Comparison of ENCODE assay signal across 20 cellular contexts in genomic region chr16:76681296-76681695, GRCh38.
A peak's percentile ranks its signal among the peaks of the same experiment; 100 is the strongest.
DNase-seq lines count a peak whose midpoint lies in the region; TF ChIP-seq lines count a peak whose summit lies in the region.
"Had no signal": no experiment of that assay in that cellular context is flagged by ENCODE, and none has a peak within 500 bp of the region (broad histone marks: within the 10 kb centered on the region; RNA-seq: fewer than 3 reads in every experiment).

No MANE protein-coding gene starts in this region.

- CTCF ChIA-PET in mammary epithelial cell (lab: Charles Lee; ENCODE audit: low non-redundant PET) = no interaction called here

- H3K4me3 ChIP-seq in mammary epithelial cell (replicated peaks in 1 of 3; ENCODE audit: insufficient read depth in 1 of 3, low read depth in 2 of 3, low read length in 3 of 3) (no peak overlapping the region), breast epithelium (no peak overlapping the region), right atrium auricular region (no peak overlapping the region)
- H3K4me3 ChIP-seq: BLaER1 treated with 17β-estradiol and CSF1 and Interleukin-3, amounts not matched to agents 10 nM and 100 nM; GM23338 had no signal

- intact Hi-C loops in mammary epithelial cell (cut with micrococcal nuclease) (no loop called here), breast epithelium (cut with DNase I; ENCODE audit: low total_unique reads) (no loop called here)

- no peak for TF ChIP-seq CTCF in mammary epithelial cell (conservative IDR thresholded peaks at IDR 0.05 in 1 of 2, IDR thresholded peaks at IDR 0.05 in 1 of 2; ENCODE audit: extremely low read depth in 1 of 2, insufficient read depth in 1 of 2, low read depth in 1 of 2, low read length in 2 of 2)
- no peak for TF ChIP-seq CTCF in breast epithelium (IDR thresholded peaks at IDR 0.05)
- TF ChIP-seq CTCF in right atrium auricular region (IDR thresholded peaks at IDR 0.05) = no peak

- H3K27me3 ChIP-seq in mammary epithelial cell (ENCODE audit: insufficient read depth, low read length) (no peaks in the 10 kb centered on the region), breast epithelium (no peaks in the 10 kb centered on the region), right atrium auricular region (no peaks in the 10 kb centered on the region)
- H3K27me3 ChIP-seq: BE2C; BLaER1 treated with 17β-estradiol and CSF1 and Interleukin-3, amounts not matched to agents 10 nM and 100 nM had no signal

- BruUV-seq in mammary epithelial cell (replicated peaks; lab: Mats Ljungman, UMichigan) = no TSS peak

- in situ Hi-C loops in mammary epithelial cell (cut with MboI; ENCODE audit: low sequenced_read_pairs in 2 of 2) = no loop called here

- no peak overlapping the region for H3K9ac ChIP-seq in mammary epithelial cell (ENCODE audit: insufficient read depth, low read length)
- H3K9ac ChIP-seq: BLaER1 treated with 17β-estradiol and CSF1 and Interleukin-3, amounts not matched to agents 10 nM and 100 nM had no signal

- TF ChIP-seq POLR2A in breast epithelium (IDR thresholded peaks at IDR 0.05) = no peak

- H3K79me2 ChIP-seq in mammary epithelial cell (ENCODE audit: insufficient read depth, low read length) = no peaks in the 10 kb centered on the region

- no peaks in the 10 kb centered on the region for H4K20me1 ChIP-seq in mammary epithelial cell (ENCODE audit: insufficient read depth, low read length)
- H4K20me1 ChIP-seq: BLaER1 treated with 17β-estradiol and CSF1 and Interleukin-3, amounts not matched to agents 10 nM and 100 nM had no signal

- peak overlapping the region; percentile 30 for H2AFZ ChIP-seq in mammary epithelial cell (ENCODE audit: low read depth, low read length)
- H2AFZ ChIP-seq: GM23338 had no signal

- H3K9me3 ChIP-seq in mammary epithelial cell (replicated peaks; ENCODE audit: insufficient read depth, low read length) (no peaks in the 10 kb centered on the region), breast epithelium (no peaks in the 10 kb centered on the region), right atrium auricular region (peaks cover 0 to 9% of the 10 kb centered on the region in 2 donors)
- H3K9me3 ChIP-seq: BE2C had no signal

- dilution Hi-C loops in mammary epithelial cell (cut with HindIII; ENCODE audit: low sequenced_read_pairs) = no loop called here

- WGBS in mammary epithelial cell (ENCODE audit: low coverage, missing lambda C conversion rate) = 27% methylated on average over 4 of the region's 4 CpGs

- H3K4me2 ChIP-seq in mammary epithelial cell (ENCODE audit: insufficient read depth, low read depth, low read length) = no peak overlapping the region
- H3K4me2 ChIP-seq: BLaER1 treated with 17β-estradiol and CSF1 and Interleukin-3, amounts not matched to agents 10 nM and 100 nM; GM23338 had no signal

- H3K27ac ChIP-seq in mammary epithelial cell (ENCODE audit: insufficient read depth, low read depth, low read length) (no peak overlapping the region), breast epithelium (no peak overlapping the region), right atrium auricular region (no peak overlapping the region)
- H3K27ac ChIP-seq: 22Rv1; BLaER1 treated with 17β-estradiol and CSF1 and Interleukin-3, amounts not matched to agents 10 nM and 100 nM had no signal

- H3K4me1 ChIP-seq in mammary epithelial cell (ENCODE audit: insufficient read depth, low read length) = peaks cover 10% of the 10 kb centered on the region
- no peaks in the 10 kb centered on the region for H3K4me1 ChIP-seq in breast epithelium
- H3K4me1 ChIP-seq in right atrium auricular region = no peaks in the 10 kb centered on the region
- H3K4me1 ChIP-seq: BE2C; BLaER1 treated with 17β-estradiol and CSF1 and Interleukin-3, amounts not matched to agents 10 nM and 100 nM had no signal

- DNase-seq in mammary epithelial cell = no peak
- DNase-seq in breast epithelium (ENCODE audit: low spot score in 2 of 2) = no peak
- peak; percentile 13 for DNase-seq in medulla oblongata (ENCODE audit: extremely low spot score)
- peak; percentile 58 for DNase-seq in pons (ENCODE audit: low spot score)
- DNase-seq in activated CD8-positive, alpha-beta memory T cell treated with anti-CD3 and anti-CD28 coated beads for 24 hours = no peak
- DNase-seq in kidney tubule cell (ENCODE audit: low spot score) = no peak
- no peak for DNase-seq in right atrium auricular region (ENCODE audit: low spot score)
- no peak for DNase-seq in NCI-H748 treated with DMSO at 0.1 percent for 48 hours (lab: John Stamatoyannopoulos, UW)
- DNase-seq: BE2C; CD4-positive, alpha-beta T cell; CD8-positive, alpha-beta memory T cell; DMS 273 treated with DMSO at 0.1 percent for 48 hours; DMS79; EL; GF-D8; H9; HFFc6 had no signal

- H3K36me3 ChIP-seq in mammary epithelial cell (ENCODE audit: insufficient read depth, low read length) (no peaks in the 10 kb centered on the region), breast epithelium (no peaks in the 10 kb centered on the region), right atrium auricular region (no peaks in the 10 kb centered on the region)
- H3K36me3 ChIP-seq: BE2C; BLaER1 treated with 17β-estradiol and CSF1 and Interleukin-3, amounts not matched to agents 10 nM and 100 nM had no signal

Comparison
In these comparisons a context has a peak if more than half of its experiments do, and no peak if none do; other contexts are left out.
1. DNase-seq: peak in medulla oblongata (single experiment) and pons (single experiment); none in mammary epithelial cell (single experiment), breast epithelium (0 of 2), activated CD8-positive, alpha-beta memory T cell treated with anti-CD3 and anti-CD28 coated beads for 24 hours (single experiment), kidney tubule cell (single experiment), right atrium auricular region (single experiment) and NCI-H748 treated with DMSO at 0.1 percent for 48 hours (single experiment).